In the genomic region with DNA sequence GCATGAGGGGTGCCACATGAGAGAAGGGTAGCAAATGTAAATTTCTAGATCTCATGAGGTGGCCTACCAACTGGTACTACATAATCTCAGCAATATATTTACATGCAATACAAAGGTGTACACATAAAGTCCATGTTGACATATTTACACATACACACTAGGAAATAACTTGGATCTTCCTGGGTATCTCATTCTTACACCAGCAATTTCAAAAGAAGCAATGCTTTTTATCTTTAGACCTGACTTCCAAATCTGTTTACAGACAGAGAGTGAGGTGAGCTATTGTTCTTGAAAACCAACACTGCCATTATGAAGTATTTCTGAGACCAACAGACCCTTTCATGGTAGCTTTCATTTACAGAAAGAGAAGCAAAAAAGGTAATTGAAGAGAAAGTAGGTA, we compare ENCODE assay signal across 1 cellular context.
TF ChIP-seq lines count a peak whose summit lies in the region.

No MANE protein-coding gene starts in this region.

TF ChIP-seq in HepG2, 621 proteins besides CTCF, POLR2A, EP300 and RAD21 (continued from another document and continues in another):
- TF ChIP-seq TEAD2 (CRISPR knock-in tag; IDR thresholded peaks at IDR 0.05) = no peak
- TF ChIP-seq, protein P1, sequence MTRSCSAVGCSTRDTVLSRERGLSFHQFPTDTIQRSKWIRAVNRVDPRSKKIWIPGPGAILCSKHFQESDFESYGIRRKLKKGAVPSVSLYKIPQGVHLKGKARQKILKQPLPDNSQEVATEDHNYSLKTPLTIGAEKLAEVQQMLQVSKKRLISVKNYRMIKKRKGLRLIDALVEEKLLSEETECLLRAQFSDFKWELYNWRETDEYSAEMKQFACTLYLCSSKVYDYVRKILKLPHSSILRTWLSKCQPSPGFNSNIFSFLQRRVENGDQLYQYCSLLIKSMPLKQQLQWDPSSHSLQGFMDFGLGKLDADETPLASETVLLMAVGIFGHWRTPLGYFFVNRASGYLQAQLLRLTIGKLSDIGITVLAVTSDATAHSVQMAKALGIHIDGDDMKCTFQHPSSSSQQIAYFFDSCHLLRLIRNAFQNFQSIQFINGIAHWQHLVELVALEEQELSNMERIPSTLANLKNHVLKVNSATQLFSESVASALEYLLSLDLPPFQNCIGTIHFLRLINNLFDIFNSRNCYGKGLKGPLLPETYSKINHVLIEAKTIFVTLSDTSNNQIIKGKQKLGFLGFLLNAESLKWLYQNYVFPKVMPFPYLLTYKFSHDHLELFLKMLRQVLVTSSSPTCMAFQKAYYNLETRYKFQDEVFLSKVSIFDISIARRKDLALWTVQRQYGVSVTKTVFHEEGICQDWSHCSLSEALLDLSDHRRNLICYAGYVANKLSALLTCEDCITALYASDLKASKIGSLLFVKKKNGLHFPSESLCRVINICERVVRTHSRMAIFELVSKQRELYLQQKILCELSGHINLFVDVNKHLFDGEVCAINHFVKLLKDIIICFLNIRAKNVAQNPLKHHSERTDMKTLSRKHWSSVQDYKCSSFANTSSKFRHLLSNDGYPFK (CRISPR knock-in tag; IDR thresholded peaks at IDR 0.05; ENCODE audit: borderline replicate concordance) = no peak
- TF ChIP-seq ATM (IDR thresholded peaks at IDR 0.05; ENCODE audit: borderline replicate concordance) = no peak
- no peak for TF ChIP-seq RBAK (CRISPR knock-in tag; IDR thresholded peaks at IDR 0.05)
- TF ChIP-seq ARNTL (CRISPR knock-in tag; IDR thresholded peaks at IDR 0.05) = no peak
- TF ChIP-seq, protein P2, sequence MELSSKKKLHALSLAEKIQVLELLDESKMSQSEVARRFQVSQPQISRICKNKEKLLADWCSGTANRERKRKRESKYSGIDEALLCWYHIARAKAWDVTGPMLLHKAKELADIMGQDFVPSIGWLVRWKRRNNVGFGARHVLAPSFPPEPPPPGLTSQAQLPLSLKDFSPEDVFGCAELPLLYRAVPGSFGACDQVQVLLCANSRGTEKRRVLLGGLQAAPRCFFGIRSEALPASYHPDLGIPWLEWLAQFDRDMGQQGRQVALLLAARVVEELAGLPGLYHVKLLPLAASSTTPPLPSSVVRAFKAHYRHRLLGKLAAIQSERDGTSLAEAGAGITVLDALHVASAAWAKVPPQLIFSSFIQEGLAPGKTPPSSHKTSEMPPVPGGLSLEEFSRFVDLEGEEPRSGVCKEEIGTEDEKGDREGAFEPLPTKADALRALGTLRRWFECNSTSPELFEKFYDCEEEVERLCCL (CRISPR knock-in tag; IDR thresholded peaks at IDR 0.05; ENCODE audit: borderline replicate concordance) = no peak
- no peak for TF ChIP-seq ZNF136 (CRISPR knock-in tag; IDR thresholded peaks at IDR 0.05; ENCODE audit: low read depth)
- TF ChIP-seq ZSCAN29 (CRISPR knock-in tag; conservative IDR thresholded peaks at IDR 0.05) = no peak
- TF ChIP-seq ZMYM4 (CRISPR knock-in tag; IDR thresholded peaks at IDR 0.05) = no peak
- no peak for TF ChIP-seq ZNF709 (CRISPR knock-in tag; IDR thresholded peaks at IDR 0.05)
- 0 out of 2 replicates have a peak, but pooled peaks have one; percentile 29 for TF ChIP-seq TCF7 (IDR thresholded peaks at IDR 0.05; ENCODE audit: low read depth)
- no peak for TF ChIP-seq HOXA3 (CRISPR knock-in tag; IDR thresholded peaks at IDR 0.05)
- TF ChIP-seq ZNF615 (CRISPR knock-in tag; IDR thresholded peaks at IDR 0.05; ENCODE audit: borderline replicate concordance) = no peak
- TF ChIP-seq PHF8 (CRISPR knock-in tag; IDR thresholded peaks at IDR 0.05) = no peak
- TF ChIP-seq ZNF142 (CRISPR knock-in tag; IDR thresholded peaks at IDR 0.05) = no peak
- TF ChIP-seq ZNF34 (CRISPR knock-in tag; IDR thresholded peaks at IDR 0.05; ENCODE audit: borderline replicate concordance) = no peak
- peak; percentile 86 for TF ChIP-seq SOX5 (CRISPR knock-in tag; IDR thresholded peaks at IDR 0.05; ENCODE audit: borderline replicate concordance)
- TF ChIP-seq IRF2 (CRISPR knock-in tag; IDR thresholded peaks at IDR 0.05) = no peak
- TF ChIP-seq FOXP1 (IDR thresholded peaks at IDR 0.05) = no peak
- peak; percentile 34; the same call in 1 of the 2 replicates for TF ChIP-seq FOXP1 (CRISPR knock-in tag; IDR thresholded peaks at IDR 0.05)
- TF ChIP-seq, protein P3, sequence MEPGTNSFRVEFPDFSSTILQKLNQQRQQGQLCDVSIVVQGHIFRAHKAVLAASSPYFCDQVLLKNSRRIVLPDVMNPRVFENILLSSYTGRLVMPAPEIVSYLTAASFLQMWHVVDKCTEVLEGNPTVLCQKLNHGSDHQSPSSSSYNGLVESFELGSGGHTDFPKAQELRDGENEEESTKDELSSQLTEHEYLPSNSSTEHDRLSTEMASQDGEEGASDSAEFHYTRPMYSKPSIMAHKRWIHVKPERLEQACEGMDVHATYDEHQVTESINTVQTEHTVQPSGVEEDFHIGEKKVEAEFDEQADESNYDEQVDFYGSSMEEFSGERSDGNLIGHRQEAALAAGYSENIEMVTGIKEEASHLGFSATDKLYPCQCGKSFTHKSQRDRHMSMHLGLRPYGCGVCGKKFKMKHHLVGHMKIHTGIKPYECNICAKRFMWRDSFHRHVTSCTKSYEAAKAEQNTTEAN (CRISPR knock-in tag; conservative IDR thresholded peaks at IDR 0.05) = no peak
- TF ChIP-seq, protein P4, sequence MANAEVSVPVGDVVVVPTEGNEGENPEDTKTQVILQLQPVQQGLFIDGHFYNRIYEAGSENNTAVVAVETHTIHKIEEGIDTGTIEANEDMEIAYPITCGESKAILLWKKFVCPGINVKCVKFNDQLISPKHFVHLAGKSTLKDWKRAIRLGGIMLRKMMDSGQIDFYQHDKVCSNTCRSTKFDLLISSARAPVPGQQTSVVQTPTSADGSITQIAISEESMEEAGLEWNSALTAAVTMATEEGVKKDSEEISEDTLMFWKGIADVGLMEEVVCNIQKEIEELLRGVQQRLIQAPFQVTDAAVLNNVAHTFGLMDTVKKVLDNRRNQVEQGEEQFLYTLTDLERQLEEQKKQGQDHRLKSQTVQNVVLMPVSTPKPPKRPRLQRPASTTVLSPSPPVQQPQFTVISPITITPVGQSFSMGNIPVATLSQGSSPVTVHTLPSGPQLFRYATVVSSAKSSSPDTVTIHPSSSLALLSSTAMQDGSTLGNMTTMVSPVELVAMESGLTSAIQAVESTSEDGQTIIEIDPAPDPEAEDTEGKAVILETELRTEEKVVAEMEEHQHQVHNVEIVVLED (CRISPR knock-in tag; IDR thresholded peaks at IDR 0.05; ENCODE audit: borderline replicate concordance) = no peak
- 0 out of 2 replicates have a peak, but pooled peaks have one; percentile 23 for TF ChIP-seq HMG20A (CRISPR knock-in tag; IDR thresholded peaks at IDR 0.05; ENCODE audit: borderline replicate concordance)
- TF ChIP-seq GTF3A (CRISPR knock-in tag; conservative IDR thresholded peaks at IDR 0.05) = no peak
- TF ChIP-seq, protein P5, sequence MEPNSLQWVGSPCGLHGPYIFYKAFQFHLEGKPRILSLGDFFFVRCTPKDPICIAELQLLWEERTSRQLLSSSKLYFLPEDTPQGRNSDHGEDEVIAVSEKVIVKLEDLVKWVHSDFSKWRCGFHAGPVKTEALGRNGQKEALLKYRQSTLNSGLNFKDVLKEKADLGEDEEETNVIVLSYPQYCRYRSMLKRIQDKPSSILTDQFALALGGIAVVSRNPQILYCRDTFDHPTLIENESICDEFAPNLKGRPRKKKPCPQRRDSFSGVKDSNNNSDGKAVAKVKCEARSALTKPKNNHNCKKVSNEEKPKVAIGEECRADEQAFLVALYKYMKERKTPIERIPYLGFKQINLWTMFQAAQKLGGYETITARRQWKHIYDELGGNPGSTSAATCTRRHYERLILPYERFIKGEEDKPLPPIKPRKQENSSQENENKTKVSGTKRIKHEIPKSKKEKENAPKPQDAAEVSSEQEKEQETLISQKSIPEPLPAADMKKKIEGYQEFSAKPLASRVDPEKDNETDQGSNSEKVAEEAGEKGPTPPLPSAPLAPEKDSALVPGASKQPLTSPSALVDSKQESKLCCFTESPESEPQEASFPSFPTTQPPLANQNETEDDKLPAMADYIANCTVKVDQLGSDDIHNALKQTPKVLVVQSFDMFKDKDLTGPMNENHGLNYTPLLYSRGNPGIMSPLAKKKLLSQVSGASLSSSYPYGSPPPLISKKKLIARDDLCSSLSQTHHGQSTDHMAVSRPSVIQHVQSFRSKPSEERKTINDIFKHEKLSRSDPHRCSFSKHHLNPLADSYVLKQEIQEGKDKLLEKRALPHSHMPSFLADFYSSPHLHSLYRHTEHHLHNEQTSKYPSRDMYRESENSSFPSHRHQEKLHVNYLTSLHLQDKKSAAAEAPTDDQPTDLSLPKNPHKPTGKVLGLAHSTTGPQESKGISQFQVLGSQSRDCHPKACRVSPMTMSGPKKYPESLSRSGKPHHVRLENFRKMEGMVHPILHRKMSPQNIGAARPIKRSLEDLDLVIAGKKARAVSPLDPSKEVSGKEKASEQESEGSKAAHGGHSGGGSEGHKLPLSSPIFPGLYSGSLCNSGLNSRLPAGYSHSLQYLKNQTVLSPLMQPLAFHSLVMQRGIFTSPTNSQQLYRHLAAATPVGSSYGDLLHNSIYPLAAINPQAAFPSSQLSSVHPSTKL (CRISPR knock-in tag; IDR thresholded peaks at IDR 0.05) = peak; percentile 39; the same call in 1 of the 2 replicates
- no peak for TF ChIP-seq RBM22 (optimal IDR thresholded peaks at IDR 0.05; ENCODE audit: low read length)
- no peak for TF ChIP-seq ZNF574 (CRISPR knock-in tag; IDR thresholded peaks at IDR 0.05)
- no peak for TF ChIP-seq ZNF296 (CRISPR knock-in tag; conservative IDR thresholded peaks at IDR 0.05)
- no peak for TF ChIP-seq ZNF512B (CRISPR knock-in tag; IDR thresholded peaks at IDR 0.05; ENCODE audit: borderline replicate concordance)
- no peak for TF ChIP-seq JUND (CRISPR knock-in tag; IDR thresholded peaks at IDR 0.05)
- no peak for TF ChIP-seq JARID2 (CRISPR knock-in tag; IDR thresholded peaks at IDR 0.05; ENCODE audit: insufficient replicate concordance)
- no peak for TF ChIP-seq SOX13 (IDR thresholded peaks at IDR 0.05)
- TF ChIP-seq SOX13 (CRISPR knock-in tag; conservative IDR thresholded peaks at IDR 0.05 in 1 of 2, IDR thresholded peaks at IDR 0.05 in 1 of 2) = peak in 1 of 2 experiments; percentile 80; a peak in 2 of 4 replicates
